Comparison of ENCODE assay signal across 8 cellular contexts in genomic region chr13:28819748-28820098, GRCh38. TPM values are rescaled to one million over a fixed set of nuclear protein-coding genes. Genes with fewer than 3 reads are reported as not detected.
A peak's percentile ranks its signal among the peaks of the same experiment; 100 is the strongest.
DNase-seq lines count a peak whose midpoint lies in the region; ATAC-seq and TF ChIP-seq lines count a peak whose summit lies in the region.

No MANE protein-coding gene starts in this region.

- H3K4me3 Mint-ChIP-seq in activated T-cell treated with anti-CD3 and anti-CD28 coated beads, Interleukin-2, amount 50 U/mL, for 24 hours = no peak overlapping the region

- H3K27me3 Mint-ChIP-seq in activated T-cell treated with anti-CD3 and anti-CD28 coated beads, Interleukin-2, amount 50 U/mL, for 24 hours = peaks cover 76% of the 10 kb centered on the region

- H3K4me3 ChIP-seq in fibroblast of pulmonary artery (replicated peaks; ENCODE audit: low read depth, low read length) = peak overlapping the region; percentile 24
- H3K4me3 ChIP-seq in neuron (ENCODE audit: low read length) = peak overlapping the region; percentile 32
- H3K4me3 ChIP-seq in psoas muscle = no peak overlapping the region

- peaks cover 6% of the 10 kb centered on the region for H3K4me1 Mint-ChIP-seq in activated T-cell treated with anti-CD3 and anti-CD28 coated beads, Interleukin-2, amount 50 U/mL, for 24 hours (ENCODE audit: low read depth)

- H3K36me3 Mint-ChIP-seq in activated T-cell treated with anti-CD3 and anti-CD28 coated beads, Interleukin-2, amount 50 U/mL, for 24 hours (ENCODE audit: low read depth) = no peaks in the 10 kb centered on the region

- no peak overlapping the region for H2AFZ ChIP-seq in neuron (ENCODE audit: low read depth, low read length)

- peaks cover 2% of the 10 kb centered on the region for H3K9me3 Mint-ChIP-seq in activated T-cell treated with anti-CD3 and anti-CD28 coated beads, Interleukin-2, amount 50 U/mL, for 24 hours

- no peaks in the 10 kb centered on the region for H3K36me3 ChIP-seq in neuron (ENCODE audit: insufficient read depth, low read length)
- no peaks in the 10 kb centered on the region for H3K36me3 ChIP-seq in psoas muscle (ENCODE audit: insufficient read depth in 1 of 2, low read depth in 1 of 2)

- H3K4me1 ChIP-seq in neuron (ENCODE audit: insufficient read depth, low read length) (peaks cover 3% of the 10 kb centered on the region), psoas muscle (no peaks in the 10 kb centered on the region)

- H3K9me3 ChIP-seq in neuron (ENCODE audit: low read length) = no peaks in the 10 kb centered on the region
- H3K9me3 ChIP-seq in psoas muscle = peaks cover 5% of the 10 kb centered on the region

- ATAC-seq in GM21723 (IDR thresholded peaks at IDR 0.05; ENCODE audit: unreplicated experiment) (peak; percentile 73), psoas muscle (no peak)

- no peak overlapping the region for H3K27ac ChIP-seq in psoas muscle

- 0% methylated on average over 1 to 51 of the region's 55 CpGs for WGBS in psoas muscle, 3 donors

- DNase-seq in Caki2 (ENCODE audit: low read depth) (peak; percentile 37), NCI-H460 (ENCODE audit: extremely low read depth, low read depth) (peak; percentile 40), fibroblast of pulmonary artery (ENCODE audit: low read depth) (peak; percentile 45), psoas muscle (no peak), glomerular visceral epithelial cell (ENCODE audit: extremely low spot score) (no peak)
- peak; percentile 67 for DNase-seq in activated T-cell treated with anti-CD3 and anti-CD28 coated beads, Interleukin-2, amount 50 U/mL, for 24 hours

- TF ChIP-seq CTCF in fibroblast of pulmonary artery (IDR thresholded peaks at IDR 0.05; ENCODE audit: low read length, missing control alignments) (no peak), psoas muscle (IDR thresholded peaks at IDR 0.05) (no peak)

- no peak overlapping the region for H3K27ac Mint-ChIP-seq in activated T-cell treated with anti-CD3 and anti-CD28 coated beads, Interleukin-2, amount 50 U/mL, for 24 hours

- intact Hi-C loops in psoas muscle (cut with DNase I) = no loop called here

- H3K27me3 ChIP-seq in neuron (ENCODE audit: insufficient read depth, low read length) (peaks cover 52% of the 10 kb centered on the region), psoas muscle (ENCODE audit: insufficient read depth in 3 of 3, low read length in 2 of 3) (peaks cover 0 to 64% (median 24%) of the 10 kb centered on the region in 3 donors)

- in situ Hi-C loops in Caki2 (cut with HindIII; ENCODE audit: low pct_unique_long_range_greater_than_20kb, low sequenced_read_pairs) = no loop called here

RNA-seq across cellular contexts. Expression of gene MTUS2, which starts 0.4 kb away (rescaled TPM):
- not detected in 2 replicates for total RNA-seq in Caki2 (2014; rRNA removed; shearing (Covaris generic); ENCODE audit: low replicate concordance)
- total RNA-seq in NCI-H460 (2014; rRNA removed; shearing (Covaris generic)) = not detected in 2 replicates
- polyA plus RNA-seq in NCI-H460 (2014; cell fraction: nucleus; rRNA removed) = not detected in 2 replicates
- total RNA-seq in psoas muscle = under 1 TPM in 2 of 4 donors, not detected in 2; 0.32 to 0.79 TPM
- under 1 TPM; 0.03 to 0.14 (median 0.03) TPM for polyA plus RNA-seq in psoas muscle

Comparison
In these comparisons a context has a peak if more than half of its experiments do, and no peak if none do; other contexts are left out.
1. DNase-seq: peak in Caki2 (single experiment), NCI-H460 (single experiment), activated T-cell treated with anti-CD3 and anti-CD28 coated beads, Interleukin-2, amount 50 U/mL, for 24 hours (single experiment) and fibroblast of pulmonary artery (single experiment); none in psoas muscle (0 of 2) and glomerular visceral epithelial cell (single experiment).